Comparison of ENCODE assay signal across 12 cellular contexts in the genomic region with DNA sequence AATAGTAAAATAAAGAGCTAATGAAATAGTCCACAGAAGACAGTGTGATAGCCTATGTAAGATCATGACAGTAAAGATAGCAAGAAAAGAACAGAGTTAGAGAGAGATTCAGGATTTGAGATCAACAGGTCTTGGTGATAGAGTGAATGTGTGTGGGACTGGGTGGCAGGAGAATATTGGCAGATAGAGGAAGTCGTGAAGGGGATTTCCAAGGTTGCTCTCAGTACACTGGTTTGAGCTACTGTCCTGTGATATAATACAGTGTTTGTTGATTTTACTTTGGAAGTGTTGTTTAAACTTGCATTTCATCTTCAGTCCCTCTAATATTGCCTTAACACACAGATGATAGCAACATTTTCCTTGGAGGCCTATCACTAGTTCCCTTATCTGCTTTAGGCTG. TPM values are rescaled to one million over a fixed set of nuclear protein-coding genes. Genes with fewer than 3 reads are reported as not detected.
DNase-seq lines count a peak whose midpoint lies in the region; ATAC-seq and TF ChIP-seq lines count a peak whose summit lies in the region.
"Had no signal": no experiment of that assay in that cellular context is flagged by ENCODE, and none has a peak within 500 bp of the region (broad histone marks: within the 10 kb centered on the region; RNA-seq: fewer than 3 reads in every experiment).

No MANE protein-coding gene starts in this region.

- H3K79me2 ChIP-seq in hepatocyte = no peaks in the 10 kb centered on the region

- no peak overlapping the region for H2AFZ ChIP-seq in hepatocyte

- peak overlapping the region; percentile 92 for H3K27ac Mint-ChIP-seq in activated T-helper 17 cell treated with anti-CD3 and anti-CD28 coated beads, Interleukin-2, amount 50 U/mL, for 72 hours
- H3K27ac Mint-ChIP-seq in HFFc6 = no peak overlapping the region

- peak; percentile 79 for DNase-seq in GM12865 (ENCODE audit: low read depth)
- DNase-seq in occipital lobe (lab: John Stamatoyannopoulos, UW) = no peak
- DNase-seq in hepatocyte (ENCODE audit: low spot score) = no peak
- DNase-seq in middle frontal gyrus (ENCODE audit: extremely low spot score, low spot score) = no peak
- DNase-seq in HFFc6 = no peak
- DNase-seq: NCI-H1105 had no signal

- no peaks in the 10 kb centered on the region for H3K9me3 Mint-ChIP-seq in activated T-helper 17 cell treated with anti-CD3 and anti-CD28 coated beads, Interleukin-2, amount 50 U/mL, for 72 hours
- peaks cover 31% of the 10 kb centered on the region for H3K9me3 Mint-ChIP-seq in HFFc6

- H3K27me3 ChIP-seq in hepatocyte = no peaks in the 10 kb centered on the region

- no peaks in the 10 kb centered on the region for H4K20me1 ChIP-seq in hepatocyte (ENCODE audit: insufficient read depth, poor library complexity, severe bottlenecking)

- H3K27ac ChIP-seq in hepatocyte = no peak overlapping the region
- H3K27ac ChIP-seq: prostate gland, thoracic aorta had no signal

- no peaks in the 10 kb centered on the region for H3K36me3 ChIP-seq in hepatocyte (replicated peaks; ENCODE audit: insufficient read depth, low read depth)
- H3K36me3 ChIP-seq: prostate gland, thoracic aorta had no signal

- peaks cover 6% of the 10 kb centered on the region for H3K36me3 Mint-ChIP-seq in activated T-helper 17 cell treated with anti-CD3 and anti-CD28 coated beads, Interleukin-2, amount 50 U/mL, for 72 hours (ENCODE audit: low read depth)
- H3K36me3 Mint-ChIP-seq in HFFc6 (ENCODE audit: low read depth) = no peaks in the 10 kb centered on the region; the same call in 1 of the 2 replicates

- no peaks in the 10 kb centered on the region for H3K4me1 ChIP-seq in hepatocyte (ENCODE audit: insufficient read depth)
- H3K4me1 ChIP-seq: prostate gland had no signal

- no peak overlapping the region for H3K4me3 ChIP-seq in GM12865 (ENCODE audit: low read depth, low read length)
- no peak overlapping the region for H3K4me3 ChIP-seq in hepatocyte
- H3K4me3 ChIP-seq: prostate gland, thoracic aorta had no signal

- H3K9me3 ChIP-seq in hepatocyte (ENCODE audit: low read depth) = no peaks in the 10 kb centered on the region
- H3K9me3 ChIP-seq: prostate gland, thoracic aorta had no signal

- no peak overlapping the region for H3K4me2 ChIP-seq in hepatocyte

- peak overlapping the region; percentile 36 for H3K4me3 Mint-ChIP-seq in activated T-helper 17 cell treated with anti-CD3 and anti-CD28 coated beads, Interleukin-2, amount 50 U/mL, for 72 hours
- H3K4me3 Mint-ChIP-seq in HFFc6 = no peak overlapping the region

- H3K9me2 ChIP-seq in hepatocyte (replicated peaks; ENCODE audit: insufficient read depth) = no peaks in the 10 kb centered on the region

- TF ChIP-seq CTCF in GM12865 (IDR thresholded peaks at IDR 0.05; ENCODE audit: insufficient read depth, low read depth, low read length, missing control alignments) = no peak
- no peak for TF ChIP-seq CTCF in hepatocyte (IDR thresholded peaks at IDR 0.05; ENCODE audit: poor library complexity)
- no peak for TF ChIP-seq CTCF in HFFc6 (IDR thresholded peaks at IDR 0.05)

- 67% methylated on average over 1 of the region's 1 CpG for WGBS in hepatocyte (ENCODE audit: low lambda C conversion rate, missing lambda C conversion rate)

- no peaks in the 10 kb centered on the region for H3K27me3 Mint-ChIP-seq in activated T-helper 17 cell treated with anti-CD3 and anti-CD28 coated beads, Interleukin-2, amount 50 U/mL, for 72 hours
- H3K27me3 Mint-ChIP-seq in HFFc6 (ENCODE audit: insufficient read depth) = no peaks in the 10 kb centered on the region; the same call in 1 of the 2 replicates

- ATAC-seq in GM19455 (IDR thresholded peaks at IDR 0.05; ENCODE audit: unreplicated experiment) (peak; percentile 70), HG03135 (IDR thresholded peaks at IDR 0.05; ENCODE audit: unreplicated experiment) (peak; percentile 74)
- peak; percentile 34 for ATAC-seq in activated T-helper 17 cell treated with anti-CD3 and anti-CD28 coated beads, Interleukin-2, amount 50 U/mL, for 72 hours (replicated peaks)

- peaks cover 39% of the 10 kb centered on the region for H3K4me1 Mint-ChIP-seq in activated T-helper 17 cell treated with anti-CD3 and anti-CD28 coated beads, Interleukin-2, amount 50 U/mL, for 72 hours
- no peaks in the 10 kb centered on the region for H3K4me1 Mint-ChIP-seq in HFFc6 (ENCODE audit: low read depth)

RNA-seq across cellular contexts. Expression of gene DTHD1, which starts 44.1 kb away (rescaled TPM):
- under 1 TPM; 0.74 to 0.99 TPM for total RNA-seq in activated T-helper 17 cell treated with anti-CD3 and anti-CD28 coated beads, Interleukin-2, amount 50 U/mL, for 72 hours
- total RNA-seq in occipital lobe = 0.94 TPM
- total RNA-seq in hepatocyte = 0.12 TPM in 1 of 2 replicates, not detected in the other
- polyA plus RNA-seq in hepatocyte = not detected in 2 replicates
- not detected for total RNA-seq in HFFc6 (2021; fragmentation: NEBNext Ultra II Directional; extraction: Animal tissue kit (Norgen Biotek cat#: 25700))
- total RNA-seq: fibroblast of villous mesenchyme had no signal
